In the genomic region with DNA sequence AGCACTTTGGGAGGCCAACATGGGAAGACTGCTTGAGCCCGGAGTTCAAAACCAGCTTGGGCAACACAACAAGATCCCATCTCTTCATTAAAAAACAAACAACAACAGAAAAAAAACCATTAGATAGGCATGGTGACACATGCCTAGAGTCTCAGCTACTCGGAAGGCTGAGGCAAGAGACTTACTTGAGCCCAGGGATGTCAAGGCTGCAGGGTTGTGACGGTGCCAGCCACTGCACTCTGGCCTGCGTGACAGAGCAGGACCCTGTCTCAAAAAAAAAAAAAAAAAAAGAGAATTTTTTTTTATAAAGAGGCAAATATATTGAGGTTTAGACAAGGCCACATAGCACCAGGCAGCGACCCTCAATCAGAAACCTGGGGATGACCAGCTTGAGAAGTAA, we compare ENCODE assay signal across 17 cellular contexts.
"Had no signal": no experiment of that assay in that cellular context is flagged by ENCODE, and none has a peak within 500 bp of the region (broad histone marks: within the 10 kb centered on the region; RNA-seq: fewer than 3 reads in every experiment).

No MANE protein-coding gene starts in this region.

- H3K27me3 ChIP-seq: gastrocnemius medialis, heart left ventricle, right atrium auricular region, suprapubic skin, upper lobe of left lung had no signal

- H3K27ac ChIP-seq: gastrocnemius medialis, heart left ventricle, lower lobe of right lung, right atrium auricular region, suprapubic skin, upper lobe of left lung had no signal

- H3K4me3 ChIP-seq: gastrocnemius medialis, heart left ventricle, lower lobe of right lung, mucosa of descending colon, right atrium auricular region, suprapubic skin, upper lobe of left lung had no signal

- FAIRE-seq: bronchial epithelial cell had no signal

- H3K36me3 ChIP-seq: gastrocnemius medialis, heart left ventricle, lower lobe of right lung, right atrium auricular region, suprapubic skin, upper lobe of left lung had no signal

- DNase-seq: activated CD4-positive, alpha-beta T cell treated with anti-CD3 and anti-CD28 coated beads, Interleukin-2, amount 10 ng/mL, durations not matched to agents 7 days and 5 days; activated CD8-positive, alpha-beta memory T cell treated with anti-CD3 and anti-CD28 coated beads for 24 hours; activated naive CD4-positive, alpha-beta T cell; activated naive CD8-positive, alpha-beta T cell treated with anti-CD3 and anti-CD28 coated beads, Interleukin-2, amount 10 ng/mL, durations not matched to agents 7 days and 5 days; activated T-cell treated with anti-CD3 and anti-CD28 coated beads for 4 hours; anterior cingulate cortex; gastrocnemius medialis; heart left ventricle; left colon; lower lobe of right lung; mucosa of descending colon; natural killer cell; nucleus accumbens; upper lobe of left lung had no signal

- H3K4me1 ChIP-seq: heart left ventricle, lower lobe of right lung, right atrium auricular region, upper lobe of left lung had no signal

- H3K9me3 ChIP-seq: gastrocnemius medialis, heart left ventricle, lower lobe of right lung, mucosa of descending colon, right atrium auricular region, suprapubic skin, upper lobe of left lung had no signal

- ATAC-seq: gastrocnemius medialis, heart left ventricle, left colon, lower lobe of right lung, mucosa of descending colon, natural killer cell had no signal
